ENCODE assay signal across 8 cellular contexts in genomic region chr7:38179719-38180333, GRCh38. TPM values are rescaled to one million over a fixed set of nuclear protein-coding genes. Genes with fewer than 3 reads are reported as not detected.
DNase-seq lines count a peak whose midpoint lies in the region; ATAC-seq, FAIRE-seq and TF ChIP-seq lines count a peak whose summit lies in the region.

No MANE protein-coding gene starts in this region.

- peak overlapping the region; percentile 6 to 59 for H3K4me3 Mint-ChIP-seq in H9

- H3K36me3 Mint-ChIP-seq in H9 (ENCODE audit: insufficient read depth in 1 of 3, low read depth in 3 of 3): peaks cover 5 to 7% (median 7%) of the 10 kb centered on the region in 3 experiments; a peak in 6 of 7 replicates

- H4K8ac ChIP-seq in H9 (replicated peaks; ENCODE audit: insufficient read length, low read depth, low read length): no peak overlapping the region

- no peaks in the 10 kb centered on the region for H3K9me1 ChIP-seq in K562 (ENCODE audit: control insufficient read depth, insufficient read depth, low read length)

- H3K23ac ChIP-seq in H9 (ENCODE audit: insufficient read length, low read depth, low read length): no peak overlapping the region

- H3K9me3 ChIP-seq in A673 (ENCODE audit: low read depth, low read length, poor library complexity, severe bottlenecking) (no peaks in the 10 kb centered on the region), H9 (ENCODE audit: control insufficient read depth, low read depth, low read length) (no peaks in the 10 kb centered on the region), K562 (replicated peaks; ENCODE audit: control insufficient read depth, insufficient read depth, low read depth, low read length) (0 out of 2 replicates have a peak, but pooled peaks cover 5% of the 10 kb centered on the region), mucosa of rectum (ENCODE audit: control insufficient read depth in 2 of 2, low read length in 2 of 2) (no peaks in the 10 kb centered on the region), aorta (ENCODE audit: control insufficient read depth, low read length) (no peaks in the 10 kb centered on the region)

- H3K4me2 ChIP-seq in H9 (ENCODE audit: insufficient read depth, insufficient read length, low read length): peak overlapping the region; percentile 65
- H3K4me2 ChIP-seq in K562 (ENCODE audit: insufficient read depth, low read length): peak overlapping the region; percentile 85

- peak overlapping the region; percentile 83 for H3K4me3 ChIP-seq in A673 (ENCODE audit: low read depth, low read length, poor library complexity, severe bottlenecking)
- H3K4me3 ChIP-seq in K562: peak overlapping the region; percentile 68; the same call in 1 of the 2 replicates
- peak overlapping the region; percentile 17 to 96 for H3K4me3 ChIP-seq in mucosa of rectum (ENCODE audit: low read length in 2 of 2)
- H3K4me3 ChIP-seq in aorta (ENCODE audit: low read length in 2 of 2): peak overlapping the region in 1 of 2 donors; percentile 11

- no peak for TF ChIP-seq RAD21 in K562 (CRISPR knock-in tag; conservative IDR thresholded peaks at IDR 0.05 in 1 of 2, IDR thresholded peaks at IDR 0.05 in 1 of 2)

- H2BK20ac ChIP-seq in H9 (ENCODE audit: low read depth, low read length, poor library complexity, severe bottlenecking): no peak overlapping the region

- H3K9ac ChIP-seq in H9 (ENCODE audit: extremely low read depth, insufficient read length, low read length) (no peak overlapping the region), K562 (ENCODE audit: insufficient read depth in 1 of 2, low read depth in 2 of 2, low read length in 2 of 2) (peak overlapping the region; percentile 36 to 77; a peak in 3 of 4 replicates), mucosa of rectum (ENCODE audit: low read depth in 1 of 2, low read length in 2 of 2) (no peak overlapping the region)

- no peak overlapping the region for H3K18ac ChIP-seq in H9 (ENCODE audit: insufficient read length, low read depth, low read length)

- H3K36me3 ChIP-seq in A673 (ENCODE audit: insufficient read depth, low read length, poor library complexity, severe bottlenecking): no peaks in the 10 kb centered on the region
- H3K36me3 ChIP-seq in K562 (ENCODE audit: control insufficient read depth, insufficient read depth, low read length): peaks cover 12% of the 10 kb centered on the region; the same call in 1 of the 3 replicates
- H3K36me3 ChIP-seq in mucosa of rectum (ENCODE audit: control insufficient read depth in 2 of 2, insufficient read depth in 2 of 2, low read length in 2 of 2): no peaks in the 10 kb centered on the region
- H3K36me3 ChIP-seq in aorta (ENCODE audit: control insufficient read depth in 1 of 2, insufficient read depth in 2 of 2, low read length in 1 of 2): no peaks in the 10 kb centered on the region

- H3K4me1 Mint-ChIP-seq in H9: peaks cover 19 to 25% of the 10 kb centered on the region in 2 experiments

- H2AFZ ChIP-seq in H9 (ENCODE audit: low read length) (no peak overlapping the region), K562 (ENCODE audit: low read depth, low read length) (peak overlapping the region; percentile 6)

- H2BK5ac ChIP-seq in H9 (ENCODE audit: insufficient read length, low read length): no peak overlapping the region

- TF ChIP-seq CTCF in A673 (conservative IDR thresholded peaks at IDR 0.05; ENCODE audit: low read depth, low read length) (no peak), H9 (conservative IDR thresholded peaks at IDR 0.05) (no peak), K562 (IDR thresholded peaks at IDR 0.05 in 2 of 3, conservative IDR thresholded peaks at IDR 0.05 in 1 of 3; ENCODE audit: insufficient read depth in 2 of 3, low read depth in 1 of 3, low read length in 3 of 3) (no peak)

- no peaks in the 10 kb centered on the region for H3K79me1 ChIP-seq in H9 (ENCODE audit: insufficient read depth, low read depth, low read length, poor library complexity, severe bottlenecking)

- no CpG with 5 or more reads among the region's 3 CpGs for WGBS in H9 (ENCODE audit: extremely low coverage, insufficient read length, low lambda C conversion rate)
- WGBS in K562 (ENCODE audit: insufficient coverage, low coverage, missing lambda C conversion rate): 14% methylated on average over 3 of the region's 3 CpGs
- 5 to 13% methylated on average over 3 of the region's 3 CpGs for WGBS in aorta, 2 donors

- no peak for TF ChIP-seq POLR2A in K562 (conservative IDR thresholded peaks at IDR 0.05)

- H4K20me1 ChIP-seq in H9 (ENCODE audit: control insufficient read depth, insufficient read depth, insufficient read length) (no peaks in the 10 kb centered on the region), K562 (replicated peaks; ENCODE audit: control insufficient read depth, insufficient read depth, low read length) (no peaks in the 10 kb centered on the region)

- H3T11ph ChIP-seq in H9 (ENCODE audit: low read length): no peak overlapping the region

- H3K4ac ChIP-seq in H9 (ENCODE audit: low read depth, low read length): no peak overlapping the region

- H3K14ac ChIP-seq in H9 (ENCODE audit: insufficient read depth, low read length): no peak overlapping the region

- peaks cover 3% of the 10 kb centered on the region for H3K23me2 ChIP-seq in H9 (ENCODE audit: insufficient read length, low read depth, low read length, poor library complexity, severe bottlenecking)

- CTCF ChIA-PET in A673 (lab: Charles Lee): no interaction called here
- CTCF ChIA-PET in K562 (lab: Yijun Ruan, JAX; ENCODE audit: low intra/inter-chr PET ratio): no interaction called here

- no peak overlapping the region for H4K5ac ChIP-seq in H9 (ENCODE audit: insufficient read length, low read depth, low read length)

- peak; percentile 33 for ATAC-seq in K562
- no peak for ATAC-seq in aorta (ENCODE audit: low FRiP score)
- no peak for ATAC-seq in GM18867 (IDR thresholded peaks at IDR 0.05; ENCODE audit: unreplicated experiment)

- H3K27ac Mint-ChIP-seq in H9: peak overlapping the region in 2 of 3 experiments; percentile 54 to 85; a peak in 2 of 7 replicates

- no peak overlapping the region for H4K91ac ChIP-seq in H9 (ENCODE audit: insufficient read length, low read depth, low read length)

- intact Hi-C loops in A673 (cut with micrococcal nuclease; ENCODE audit: unreplicated experiment) (no loop called here), K562 (cut with micrococcal nuclease) (loop anchor here (2.0 to 5.0 kb wide), 3 partner anchors 53 to 161 kb away; no protein-coding TSS in a partner anchor), aorta (cut with DNase I) (loop anchor here in 1 of 2 donors (2.0 to 5.0 kb wide), 3 partner anchors 35 to 828 kb away; partner anchors contain the start of gene SFRP4)

- peaks cover 2% of the 10 kb centered on the region for H3K27me3 Mint-ChIP-seq in H9 (ENCODE audit: low read depth)

- H2BK12ac ChIP-seq in H9 (ENCODE audit: insufficient read length, low read depth, low read length): no peak overlapping the region

- POLR2A ChIA-PET in A673 (lab: Charles Lee; ENCODE audit: low non-redundant PET) (no interaction called here), K562 (lab: Yijun Ruan, JAX) (interaction anchor here (0.7 to 1.6 kb wide), 4 partner anchors 8 to 27 kb away, joined by 3 to 7 read pairs (median 3); no protein-coding TSS in a partner anchor)

- peaks cover 1% of the 10 kb centered on the region; the same call in 1 of the 2 replicates for H3K79me2 ChIP-seq in H9 (ENCODE audit: insufficient read depth, low read length)
- peaks cover 60% of the 10 kb centered on the region for H3K79me2 ChIP-seq in K562 (ENCODE audit: control insufficient read depth, insufficient read depth, low read length)

- H2BK120ac ChIP-seq in H9 (ENCODE audit: low read depth, low read length, poor library complexity, severe bottlenecking): no peak overlapping the region

- peak; percentile 61 for FAIRE-seq in K562 (lab: Jason Lieb, UNC)

- H3K27ac ChIP-seq in A673 (ENCODE audit: low read depth, low read length, poor library complexity, severe bottlenecking) (peak overlapping the region; percentile 1), H9 (ENCODE audit: insufficient read length, low read depth, low read length) (no peak overlapping the region), K562 (ENCODE audit: extremely low read depth, low read depth, low read length) (peak overlapping the region; percentile 76), mucosa of rectum (ENCODE audit: low read depth in 2 of 2, low read length in 2 of 2) (peak overlapping the region in 1 of 2 donors; percentile 45), aorta (ENCODE audit: low read depth in 1 of 2, low read length in 2 of 2) (peak overlapping the region in 1 of 2 donors; percentile 4)

- H2AK5ac ChIP-seq in H9 (ENCODE audit: insufficient read length, low read length): no peak overlapping the region

- H3K4me1 ChIP-seq in A673 (ENCODE audit: insufficient read depth, low read length, poor library complexity, severe bottlenecking) (peaks cover 9% of the 10 kb centered on the region), H9 (ENCODE audit: insufficient read depth, low read length) (no peaks in the 10 kb centered on the region), K562 (replicated peaks in 1 of 2; ENCODE audit: control insufficient read depth in 2 of 2, insufficient read depth in 2 of 2, low read length in 2 of 2) (peaks cover 7 to 27% of the 10 kb centered on the region in 2 experiments), mucosa of rectum (ENCODE audit: control insufficient read depth in 2 of 2, insufficient read depth in 2 of 2, low read length in 2 of 2) (peaks cover 5 to 13% of the 10 kb centered on the region in 2 donors), aorta (ENCODE audit: control insufficient read depth in 1 of 2, insufficient read depth in 2 of 2, low read length in 2 of 2) (peaks cover 3 to 9% of the 10 kb centered on the region in 2 donors)

- no peaks in the 10 kb centered on the region for H3K27me3 ChIP-seq in A673 (replicated peaks; ENCODE audit: insufficient read depth, low read depth, low read length, poor library complexity)
- no peaks in the 10 kb centered on the region for H3K27me3 ChIP-seq in H9 (ENCODE audit: insufficient read depth, low read length)
- no peaks in the 10 kb centered on the region for H3K27me3 ChIP-seq in K562 (ENCODE audit: control insufficient read depth in 2 of 2, insufficient read depth in 2 of 2, low read length in 2 of 2)
- H3K27me3 ChIP-seq in mucosa of rectum (ENCODE audit: control insufficient read depth in 2 of 2, insufficient read depth in 2 of 2, low read length in 2 of 2): no peaks in the 10 kb centered on the region
- H3K27me3 ChIP-seq in aorta (ENCODE audit: control insufficient read depth in 1 of 2, insufficient read depth in 2 of 2, low read length in 1 of 2): no peaks in the 10 kb centered on the region

- TF ChIP-seq EP300 in K562 (IDR thresholded peaks at IDR 0.05; ENCODE audit: low read length): no peak

- H3K9me3 Mint-ChIP-seq in H9: no peaks in the 10 kb centered on the region; a peak in 1 of 5 replicates

- in situ Hi-C loops in K562 (cut with MboI): no loop called here

- DNase-seq in A673 (ENCODE audit: low spot score) (no peak), H9 (no peak), K562 (ENCODE audit: extremely low read depth in 1 of 4, low spot score in 3 of 4) (peak in 2 of 4 experiments; percentile 43 to 50), aorta (no peak), NCI-H510A (lab: John Stamatoyannopoulos, UW) (no peak)
- no peak for DNase-seq in stimulated activated CD4-positive, alpha-beta T cell treated with anti-CD3 and anti-CD28 coated beads, Interleukin-2, amount 100 ng/mL, for 24 hours

- BruUV-seq in A673 (replicated peaks; lab: Mats Ljungman, UMichigan): no TSS peak
- no TSS peak for BruUV-seq in K562 (replicated peaks; lab: Mats Ljungman, UMichigan)

- H2BK15ac ChIP-seq in H9 (ENCODE audit: low read depth, low read length): no peak overlapping the region

- no peak overlapping the region for H3K56ac ChIP-seq in H9 (ENCODE audit: insufficient read length, low read depth, low read length)

RNA-seq across cellular contexts. Expression of gene STARD3NL, which starts 1.8 kb away (rescaled TPM):
- 34.8 and 36.1 TPM in 2 replicates for total RNA-seq in A673 (2021)
- 33.5 and 36.5 TPM in 2 replicates for total RNA-seq in H9 (2021)
- total RNA-seq in K562 (2011; cell fraction: chromatin; rRNA removed; ENCODE audit: low replicate concordance): 16.8 and 25.1 TPM in 2 replicates
- total RNA-seq in K562 (2011; cell fraction: nucleolus; rRNA removed): 19.8 and 22.5 TPM in 2 replicates
- 30.4 and 45.0 TPM in 2 replicates for total RNA-seq in K562 (2011; cell fraction: nucleoplasm; rRNA removed)
- 44.8 and 44.9 TPM in 2 replicates for total RNA-seq in K562 (2014; rRNA removed)
- total RNA-seq in K562 (2014; rRNA removed; fragmentation: Illumina TruSeq; extraction: Trizol): 64.4 and 74.5 TPM in 2 replicates
- total RNA-seq in K562 (2015; rRNA removed; fragmentation: Illumina TruSeq; extraction: Trizol): 54.4 and 56.9 TPM in 2 replicates
- 42.2 and 43.4 TPM in 2 replicates for total RNA-seq in K562 (2021)
- polyA plus RNA-seq in K562 (2011; rRNA removed): 60.7 and 77.4 TPM in 2 replicates
- 18.7 and 41.1 TPM in 2 replicates for polyA plus RNA-seq in K562 (2011; cell fraction: cytosol; rRNA removed)
- polyA plus RNA-seq in K562 (2011; cell fraction: nucleus; rRNA removed): 14.4 and 34.3 TPM in 2 replicates
- polyA plus RNA-seq in K562 (2012): 38.4 and 42.2 TPM in 2 replicates
- polyA plus RNA-seq in K562 (2014; fragmentation: Illumina TruSeq; extraction: Trizol): 50.8 and 53.5 TPM in 2 replicates
- 10 to 100 TPM; 79.6 to 90.0 TPM for polyA plus RNA-seq in K562 (2014; fragmentation: Nextera tagmentation; extraction: Ambion mirVana)
- 52.9 and 57.6 TPM in 2 replicates for polyA plus RNA-seq in K562 (2014; rRNA removed)
- polyA minus RNA-seq in K562 (2011; rRNA and poly(A)+ RNA removed): 37.0 and 57.7 TPM in 2 replicates
- 14.0 and 14.7 TPM in 2 replicates for polyA minus RNA-seq in K562 (2011; cell fraction: cytosol; rRNA and poly(A)+ RNA removed)
- 11.0 and 27.9 TPM in 2 replicates for polyA minus RNA-seq in K562 (2011; cell fraction: nucleus; rRNA and poly(A)+ RNA removed)
- 10 to 100 TPM; 32.3 to 37.6 TPM for total RNA-seq in aorta
- polyA plus RNA-seq in aorta: 10 to 100 TPM; 26.6 to 34.3 TPM

Comparison
In these comparisons a context has a peak if more than half of its experiments do, and no peak if none do; other contexts are left out.
1. H3K9ac ChIP-seq: peak in K562 (2 of 2); none in H9 (single experiment) and mucosa of rectum (0 of 2).